Comparison of ENCODE assay signal across 1 cellular context in genomic region chr17:82645516-82645915, GRCh38.
TF ChIP-seq lines count a peak whose summit lies in the region.

No MANE protein-coding gene starts in this region.

TF ChIP-seq in HCT116, 20 proteins besides CTCF, POLR2A, EP300 and RAD21 (continued from another document):
- TF ChIP-seq ZBTB33 (IDR thresholded peaks at IDR 0.05; ENCODE audit: extremely low read depth, insufficient replicate concordance, low read length) = no peak
- TF ChIP-seq SRF (IDR thresholded peaks at IDR 0.05; ENCODE audit: low read depth) = no peak
- no peak for TF ChIP-seq ELF1 (IDR thresholded peaks at IDR 0.05; ENCODE audit: borderline replicate concordance, low read depth)
- TF ChIP-seq EZH2 (IDR thresholded peaks at IDR 0.05) = no peak
- TF ChIP-seq MAX (IDR thresholded peaks at IDR 0.05) = no peak
- TF ChIP-seq REST (IDR thresholded peaks at IDR 0.05; ENCODE audit: low read depth) = no peak
- TF ChIP-seq CEBPB (IDR thresholded peaks at IDR 0.05; ENCODE audit: low read depth) = no peak
- no peak for TF ChIP-seq FOSL1 (IDR thresholded peaks at IDR 0.05; ENCODE audit: low read depth)
- TF ChIP-seq ZNF274 (IDR thresholded peaks at IDR 0.05; ENCODE audit: low read depth, low read length) = no peak
- no peak for TF ChIP-seq ZFX (IDR thresholded peaks at IDR 0.05)
TF ChIP-seq in HCT116: peak in this region for 0.
